ENCODE assay signal across 8 cellular contexts in genomic region chr9:127567119-127567897, GRCh38. TPM values are rescaled to one million over a fixed set of nuclear protein-coding genes. Genes with fewer than 3 reads are reported as not detected.
DNase-seq lines count a peak whose midpoint lies in the region; ATAC-seq and TF ChIP-seq lines count a peak whose summit lies in the region.

No MANE protein-coding gene starts in this region.

- H3K18ac ChIP-seq in mesenchymal stem cell (ENCODE audit: low read depth in 1 of 2, low read length in 2 of 2): peak overlapping the region; percentile 96 to 99

- H3K4ac ChIP-seq in mesenchymal stem cell (ENCODE audit: low read depth in 1 of 2, low read length in 2 of 2): peak overlapping the region; percentile 76 to 96

- H3K79me1 ChIP-seq in mesenchymal stem cell (replicated peaks; ENCODE audit: low read length, poor library complexity, severe bottlenecking): no peaks in the 10 kb centered on the region

- POLR2A ChIA-PET in CD8-positive, alpha-beta T cell (lab: Charles Lee): interaction anchor here (1.3 to 1.6 kb wide), 2 partner anchors 9 to 41 kb away, joined by 3 to 7 read pairs; no protein-coding TSS in a partner anchor

- peak overlapping the region; percentile 88 for H4K91ac ChIP-seq in mesenchymal stem cell (ENCODE audit: low read length)

- H3K4me3 ChIP-seq in CD8-positive, alpha-beta T cell (ENCODE audit: low read depth, low read length): no peak overlapping the region
- H3K4me3 ChIP-seq in coronary artery (peak overlapping the region; percentile 93), mesenchymal stem cell (ENCODE audit: insufficient read depth in 1 of 2, low read depth in 1 of 2, low read length in 2 of 2) (peak overlapping the region; percentile 97 to 100), urinary bladder (ENCODE audit: low read depth, low read length) (peak overlapping the region; percentile 94)

- H3K9ac ChIP-seq in mesenchymal stem cell (ENCODE audit: low read length): peak overlapping the region; percentile 94

- H2BK120ac ChIP-seq in mesenchymal stem cell (ENCODE audit: low read depth, low read length): peak overlapping the region; percentile 95

- no peak overlapping the region for H3K27ac ChIP-seq in CD8-positive, alpha-beta T cell (ENCODE audit: low read depth, low read length)
- H3K27ac ChIP-seq in coronary artery: peak overlapping the region; percentile 88 to 98
- H3K27ac ChIP-seq in mesenchymal stem cell (ENCODE audit: low read length, poor library complexity, severe bottlenecking): peak overlapping the region; percentile 87
- peak overlapping the region; percentile 94 for H3K27ac ChIP-seq in urinary bladder (ENCODE audit: low read depth)

- H3K27ac Mint-ChIP-seq in CD8-positive, alpha-beta T cell: peak overlapping the region; percentile 2

- peak overlapping the region; percentile 82 for H3K4me2 ChIP-seq in mesenchymal stem cell (ENCODE audit: low read length, poor library complexity, severe bottlenecking)

- peaks cover 20% of the 10 kb centered on the region for H3K4me1 Mint-ChIP-seq in CD8-positive, alpha-beta T cell (ENCODE audit: low read depth)

- no peaks in the 10 kb centered on the region for H3K27me3 Mint-ChIP-seq in CD8-positive, alpha-beta T cell (ENCODE audit: low read depth)

- H3K14ac ChIP-seq in mesenchymal stem cell (ENCODE audit: low read length in 2 of 2): peak overlapping the region; percentile 79 to 94

- intact Hi-C loops in CD8-positive, alpha-beta T cell (cut with DNase I, micrococcal nuclease): loop anchor here in 1 of 2 experiments (5.0 kb wide), 2 partner anchors 150 to 350 kb away; partner anchors contain the start of genes PTRH1, ST6GALNAC4 and TTC16

- ATAC-seq in CD8-positive, alpha-beta T cell: no peak
- no peak for ATAC-seq in GM21360 (IDR thresholded peaks at IDR 0.05; ENCODE audit: unreplicated experiment)

- no peaks in the 10 kb centered on the region for H3K36me3 ChIP-seq in CD8-positive, alpha-beta T cell (ENCODE audit: insufficient read depth, low read length)
- H3K36me3 ChIP-seq in mesenchymal stem cell (ENCODE audit: control insufficient read depth in 1 of 2, insufficient read depth in 2 of 2, low read depth in 1 of 2, low read length in 2 of 2) (peaks cover 30% of the 10 kb centered on the region in 2 experiments), urinary bladder (ENCODE audit: insufficient read depth) (no peaks in the 10 kb centered on the region)

- peak overlapping the region; percentile 14 to 81 for H3K23ac ChIP-seq in mesenchymal stem cell (ENCODE audit: low read length in 2 of 2)

- H3K27me3 ChIP-seq in CD8-positive, alpha-beta T cell (ENCODE audit: insufficient read depth, low read length): no peaks in the 10 kb centered on the region
- no peaks in the 10 kb centered on the region for H3K27me3 ChIP-seq in mesenchymal stem cell (ENCODE audit: control insufficient read depth in 1 of 2, insufficient read depth in 1 of 2, low read length in 2 of 2)

- CTCF ChIA-PET in CD8-positive, alpha-beta T cell (lab: Charles Lee): interaction anchor here (0.6 to 1.5 kb wide), 4 partner anchors 8 to 915 kb away, joined by 3 to 4 read pairs (median 4); no protein-coding TSS in a partner anchor

- peak overlapping the region; percentile 61 for H3K4me3 Mint-ChIP-seq in CD8-positive, alpha-beta T cell

- H2BK15ac ChIP-seq in mesenchymal stem cell (ENCODE audit: low read depth, poor library complexity, severe bottlenecking): peak overlapping the region; percentile 41

- peak overlapping the region; percentile 48 for H2BK5ac ChIP-seq in mesenchymal stem cell (ENCODE audit: low read depth, low read length, poor library complexity, severe bottlenecking)

- no peak for DNase-seq in CD8-positive, alpha-beta T cell
- peak; percentile 64 for DNase-seq in NCI-H69 (lab: John Stamatoyannopoulos, UW)
- no peak for DNase-seq in coronary artery (ENCODE audit: low spot score)
- peak; percentile 71 for DNase-seq in mesenchymal stem cell
- no peak for DNase-seq in stimulated activated CD4-positive, alpha-beta T cell treated with anti-CD3 and anti-CD28 coated beads, Interleukin-4, amount 100 ng/mL, for 4 hours
- no peak for DNase-seq in NCI-H2227 (lab: John Stamatoyannopoulos, UW; ENCODE audit: unreplicated experiment)

- TF ChIP-seq CTCF in CD8-positive, alpha-beta T cell (IDR thresholded peaks at IDR 0.05): no peak
- no peak for TF ChIP-seq CTCF in coronary artery (IDR thresholded peaks at IDR 0.05)

- 9% methylated on average over 18 of the region's 19 CpGs for WGBS in mesenchymal stem cell
- WGBS in urinary bladder: 8% methylated on average over 19 of the region's 19 CpGs

- H2AK5ac ChIP-seq in mesenchymal stem cell (ENCODE audit: low read length, severe bottlenecking): peak overlapping the region; percentile 74

- H4K8ac ChIP-seq in mesenchymal stem cell (ENCODE audit: low read length): peak overlapping the region; percentile 91

- peaks cover 30% of the 10 kb centered on the region for H3K4me1 ChIP-seq in CD8-positive, alpha-beta T cell (ENCODE audit: insufficient read depth, low read length)
- H3K4me1 ChIP-seq in mesenchymal stem cell (ENCODE audit: control insufficient read depth, insufficient read depth, low read depth, low read length) (peaks cover 44% of the 10 kb centered on the region), urinary bladder (ENCODE audit: insufficient read depth) (peaks cover 2% of the 10 kb centered on the region)

- H2BK12ac ChIP-seq in mesenchymal stem cell (ENCODE audit: low read length in 2 of 2): peak overlapping the region; percentile 73 to 75

- H3K9me3 ChIP-seq in CD8-positive, alpha-beta T cell (ENCODE audit: low read length): no peaks in the 10 kb centered on the region
- H3K9me3 ChIP-seq in mesenchymal stem cell (ENCODE audit: control insufficient read depth, low read length): no peaks in the 10 kb centered on the region

- no peaks in the 10 kb centered on the region for H3K9me3 Mint-ChIP-seq in CD8-positive, alpha-beta T cell

- H3K36me3 Mint-ChIP-seq in CD8-positive, alpha-beta T cell: peaks cover 2% of the 10 kb centered on the region

- H2AFZ ChIP-seq in mesenchymal stem cell (ENCODE audit: low read depth, low read length): no peak overlapping the region

RNA-seq across cellular contexts. Expression of gene STXBP1, which starts 44.8 kb away (rescaled TPM):
- 1 to 10 TPM; 7.7 to 8.9 TPM for total RNA-seq in CD8-positive, alpha-beta T cell
- 41.1 TPM for polyA plus RNA-seq in mesenchymal stem cell (2013, experiment 1 of 2)
- 40.3 TPM for polyA plus RNA-seq in mesenchymal stem cell (2013, experiment 2 of 2)
- total RNA-seq in urinary bladder: 13.7 TPM
- polyA plus RNA-seq in urinary bladder: 28.9 TPM

Comparison
In these comparisons a context has a peak if more than half of its experiments do, and no peak if none do; other contexts are left out.
1. DNase-seq: peak in NCI-H69 (single experiment) and mesenchymal stem cell (single experiment); none in CD8-positive, alpha-beta T cell (0 of 7), coronary artery (single experiment), stimulated activated CD4-positive, alpha-beta T cell treated with anti-CD3 and anti-CD28 coated beads, Interleukin-4, amount 100 ng/mL, for 4 hours (0 of 2) and NCI-H2227 (single experiment).